In genomic region chr2:128282976-128283810, GRCh38 we compare ENCODE assay signal across 1 cellular context.
TF ChIP-seq lines count a peak whose summit lies in the region.

No MANE protein-coding gene starts in this region.

TF ChIP-seq in H1, 55 proteins besides CTCF, POLR2A, EP300 and RAD21:
- TF ChIP-seq NRF1 (IDR thresholded peaks at IDR 0.05; ENCODE audit: low read depth, low read length) (no peak), CHD1 (IDR thresholded peaks at IDR 0.05; ENCODE audit: low read depth, low read length) (no peak), SIRT6 (IDR thresholded peaks at IDR 0.05; ENCODE audit: low read length) (no peak), RXRA (IDR thresholded peaks at IDR 0.05; ENCODE audit: insufficient read depth, low read depth, low read length) (no peak), CBX8 (IDR thresholded peaks at IDR 0.05; ENCODE audit: borderline replicate concordance, low read depth, low read length) (no peak), SRF (IDR thresholded peaks at IDR 0.05; ENCODE audit: low read depth, low read length) (no peak), FOSL1 (IDR thresholded peaks at IDR 0.05; ENCODE audit: insufficient read depth, low read depth, low read length) (no peak), ZNF274 (IDR thresholded peaks at IDR 0.05; ENCODE audit: borderline replicate concordance, extremely low read depth, low read length) (no peak), TAF7 (optimal IDR thresholded peaks at IDR 0.05; ENCODE audit: borderline replicate concordance, low read depth, low read length) (no peak), E2F6 (IDR thresholded peaks at IDR 0.05) (no peak), CEBPB (IDR thresholded peaks at IDR 0.05; ENCODE audit: low read depth, low read length) (no peak), CTBP2 (IDR thresholded peaks at IDR 0.05; ENCODE audit: borderline replicate concordance, insufficient read depth, insufficient read length, low read length) (no peak), SUZ12 (IDR thresholded peaks at IDR 0.05; ENCODE audit: low read length) (no peak), SAP30 (IDR thresholded peaks at IDR 0.05; ENCODE audit: insufficient read depth, insufficient replicate concordance, low read length) (no peak)
